In the genomic region with DNA sequence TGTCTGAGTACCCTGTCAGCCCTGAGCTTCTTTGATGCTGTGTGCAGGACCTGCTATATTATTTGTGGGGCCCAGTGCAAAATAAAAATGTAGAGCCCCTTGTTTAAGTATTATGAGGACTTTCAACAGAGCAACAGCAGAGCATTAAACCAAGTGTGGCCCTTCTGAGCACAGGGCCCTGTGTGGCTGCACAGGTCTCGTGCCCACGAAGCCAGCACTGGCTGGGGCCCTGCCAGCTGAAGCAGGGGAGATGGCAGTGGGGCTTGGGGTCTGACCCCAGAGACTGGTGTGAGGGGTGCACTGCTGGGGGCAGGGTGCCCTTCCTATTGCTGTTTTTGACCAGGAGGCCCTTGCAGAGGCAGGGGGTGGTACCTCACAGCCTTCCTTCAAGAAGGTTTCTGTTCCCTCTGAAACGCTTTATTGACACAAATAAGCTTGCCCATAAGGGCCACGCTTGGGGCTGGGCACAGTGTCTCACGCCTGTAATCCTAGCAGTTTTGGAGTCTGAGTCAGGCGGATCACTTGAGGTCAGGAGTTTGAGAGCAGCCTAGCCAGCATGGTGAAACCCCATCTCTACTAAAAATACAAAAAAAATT, we compare ENCODE assay signal across 1 cellular context.
TF ChIP-seq lines count a peak whose summit lies in the region.

No MANE protein-coding gene starts in this region.

TF ChIP-seq in GM23338, 12 proteins besides CTCF, POLR2A, EP300 and RAD21 (continued from another document):
- TF ChIP-seq, protein P1, sequence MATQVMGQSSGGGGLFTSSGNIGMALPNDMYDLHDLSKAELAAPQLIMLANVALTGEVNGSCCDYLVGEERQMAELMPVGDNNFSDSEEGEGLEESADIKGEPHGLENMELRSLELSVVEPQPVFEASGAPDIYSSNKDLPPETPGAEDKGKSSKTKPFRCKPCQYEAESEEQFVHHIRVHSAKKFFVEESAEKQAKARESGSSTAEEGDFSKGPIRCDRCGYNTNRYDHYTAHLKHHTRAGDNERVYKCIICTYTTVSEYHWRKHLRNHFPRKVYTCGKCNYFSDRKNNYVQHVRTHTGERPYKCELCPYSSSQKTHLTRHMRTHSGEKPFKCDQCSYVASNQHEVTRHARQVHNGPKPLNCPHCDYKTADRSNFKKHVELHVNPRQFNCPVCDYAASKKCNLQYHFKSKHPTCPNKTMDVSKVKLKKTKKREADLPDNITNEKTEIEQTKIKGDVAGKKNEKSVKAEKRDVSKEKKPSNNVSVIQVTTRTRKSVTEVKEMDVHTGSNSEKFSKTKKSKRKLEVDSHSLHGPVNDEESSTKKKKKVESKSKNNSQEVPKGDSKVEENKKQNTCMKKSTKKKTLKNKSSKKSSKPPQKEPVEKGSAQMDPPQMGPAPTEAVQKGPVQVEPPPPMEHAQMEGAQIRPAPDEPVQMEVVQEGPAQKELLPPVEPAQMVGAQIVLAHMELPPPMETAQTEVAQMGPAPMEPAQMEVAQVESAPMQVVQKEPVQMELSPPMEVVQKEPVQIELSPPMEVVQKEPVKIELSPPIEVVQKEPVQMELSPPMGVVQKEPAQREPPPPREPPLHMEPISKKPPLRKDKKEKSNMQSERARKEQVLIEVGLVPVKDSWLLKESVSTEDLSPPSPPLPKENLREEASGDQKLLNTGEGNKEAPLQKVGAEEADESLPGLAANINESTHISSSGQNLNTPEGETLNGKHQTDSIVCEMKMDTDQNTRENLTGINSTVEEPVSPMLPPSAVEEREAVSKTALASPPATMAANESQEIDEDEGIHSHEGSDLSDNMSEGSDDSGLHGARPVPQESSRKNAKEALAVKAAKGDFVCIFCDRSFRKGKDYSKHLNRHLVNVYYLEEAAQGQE (IDR thresholded peaks at IDR 0.05; ENCODE audit: unreplicated experiment), result no peak
- TF ChIP-seq JUNB (IDR thresholded peaks at IDR 0.05; ENCODE audit: unreplicated experiment) (no peak), ZNF114 (CRISPR knock-in tag; IDR thresholded peaks at IDR 0.05) (no peak), CREB1 (CRISPR knock-in tag; IDR thresholded peaks at IDR 0.05; ENCODE audit: low read depth) (no peak), ZNF331 (CRISPR knock-in tag; IDR thresholded peaks at IDR 0.05; ENCODE audit: low read depth) (no peak), EZH2phosphoT487 (IDR thresholded peaks at IDR 0.05; ENCODE audit: unreplicated experiment) (no peak), POLR2AphosphoS5 (IDR thresholded peaks at IDR 0.05; ENCODE audit: low read depth) (no peak), STAT1 (IDR thresholded peaks at IDR 0.05; ENCODE audit: unreplicated experiment) (no peak), NANOG (IDR thresholded peaks at IDR 0.05; ENCODE audit: borderline replicate concordance) (no peak)
- TF ChIP-seq, protein P2, sequence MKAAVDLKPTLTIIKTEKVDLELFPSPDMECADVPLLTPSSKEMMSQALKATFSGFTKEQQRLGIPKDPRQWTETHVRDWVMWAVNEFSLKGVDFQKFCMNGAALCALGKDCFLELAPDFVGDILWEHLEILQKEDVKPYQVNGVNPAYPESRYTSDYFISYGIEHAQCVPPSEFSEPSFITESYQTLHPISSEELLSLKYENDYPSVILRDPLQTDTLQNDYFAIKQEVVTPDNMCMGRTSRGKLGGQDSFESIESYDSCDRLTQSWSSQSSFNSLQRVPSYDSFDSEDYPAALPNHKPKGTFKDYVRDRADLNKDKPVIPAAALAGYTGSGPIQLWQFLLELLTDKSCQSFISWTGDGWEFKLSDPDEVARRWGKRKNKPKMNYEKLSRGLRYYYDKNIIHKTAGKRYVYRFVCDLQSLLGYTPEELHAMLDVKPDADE (IDR thresholded peaks at IDR 0.05), result no peak
